In the genomic region with DNA sequence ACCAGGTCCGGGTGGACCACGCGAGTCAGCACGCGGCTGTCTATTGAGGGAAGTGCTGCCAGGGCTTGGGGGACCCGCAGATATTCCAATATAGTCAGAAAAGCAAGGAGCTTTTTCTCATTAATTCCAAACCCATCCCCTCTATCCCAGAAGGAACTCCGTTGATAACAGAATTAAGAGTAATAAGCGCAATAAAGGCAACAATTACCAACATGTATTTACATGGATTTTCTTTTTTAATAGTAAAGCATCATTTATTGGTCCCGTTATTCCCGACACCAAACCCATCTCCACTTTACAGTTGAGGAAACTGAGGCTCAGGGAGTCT, we compare ENCODE assay signal across 8 cellular contexts. TPM values are rescaled to one million over a fixed set of nuclear protein-coding genes. Genes with fewer than 3 reads are reported as not detected.
DNase-seq lines count a peak whose midpoint lies in the region; ATAC-seq and TF ChIP-seq lines count a peak whose summit lies in the region.

No MANE protein-coding gene starts in this region.

- no peaks in the 10 kb centered on the region for H3K27me3 Mint-ChIP-seq in H9 (ENCODE audit: low read depth)
- no peaks in the 10 kb centered on the region for H3K27me3 Mint-ChIP-seq in activated CD8-positive, alpha-beta T cell treated with anti-CD3 and anti-CD28 coated beads, Interleukin-2, amount 10 ng/mL, durations not matched to agents 7 days and 5 days (ENCODE audit: low read depth)

- H2BK15ac ChIP-seq in H9 (ENCODE audit: low read depth, low read length), result no peak overlapping the region

- no peak overlapping the region for H4K5ac ChIP-seq in H9 (ENCODE audit: insufficient read length, low read depth, low read length)

- H3K4me1 ChIP-seq in H9 (ENCODE audit: insufficient read depth, low read length) (peaks cover 10% of the 10 kb centered on the region), hepatocyte (ENCODE audit: insufficient read depth) (peaks cover 27% of the 10 kb centered on the region), skeletal muscle satellite cell (ENCODE audit: control insufficient read depth, insufficient read depth, low read length) (peaks cover 22% of the 10 kb centered on the region)

- H3K27ac Mint-ChIP-seq in H9, result peak overlapping the region in 2 of 3 experiments; percentile 87 to 92; a peak in 3 of 7 replicates
- H3K27ac Mint-ChIP-seq in activated CD8-positive, alpha-beta T cell treated with anti-CD3 and anti-CD28 coated beads, Interleukin-2, amount 10 ng/mL, durations not matched to agents 7 days and 5 days, result peak overlapping the region; percentile 99

- H3K9me2 ChIP-seq in hepatocyte (replicated peaks; ENCODE audit: insufficient read depth), result no peaks in the 10 kb centered on the region

- peaks cover 35 to 39% of the 10 kb centered on the region in 2 experiments for H3K4me1 Mint-ChIP-seq in H9
- H3K4me1 Mint-ChIP-seq in activated CD8-positive, alpha-beta T cell treated with anti-CD3 and anti-CD28 coated beads, Interleukin-2, amount 10 ng/mL, durations not matched to agents 7 days and 5 days (ENCODE audit: low read depth), result peaks cover 55% of the 10 kb centered on the region

- no peak for ATAC-seq in activated CD8-positive, alpha-beta T cell treated with anti-CD3 and anti-CD28 coated beads, Interleukin-2, amount 10 ng/mL, durations not matched to agents 7 days and 5 days
- ATAC-seq in HG03045 (IDR thresholded peaks at IDR 0.05; ENCODE audit: unreplicated experiment) (no peak), GM21526 (IDR thresholded peaks at IDR 0.05; ENCODE audit: low FRiP score, unreplicated experiment) (no peak)

- H3K27ac ChIP-seq in H9 (ENCODE audit: insufficient read length, low read depth, low read length), result no peak overlapping the region
- H3K27ac ChIP-seq in hepatocyte, result peak overlapping the region; percentile 75

- H2AK5ac ChIP-seq in H9 (ENCODE audit: insufficient read length, low read length), result no peak overlapping the region

- H3K4me2 ChIP-seq in H9 (ENCODE audit: insufficient read depth, insufficient read length, low read length) (peak overlapping the region; percentile 50), hepatocyte (peak overlapping the region; percentile 74), skeletal muscle satellite cell (ENCODE audit: low read length) (peak overlapping the region; percentile 86)

- H3T11ph ChIP-seq in H9 (ENCODE audit: low read length), result no peak overlapping the region

- no peak overlapping the region for H2AFZ ChIP-seq in H9 (ENCODE audit: low read length)
- peak overlapping the region; percentile 50 for H2AFZ ChIP-seq in hepatocyte

- H3K23ac ChIP-seq in H9 (ENCODE audit: insufficient read length, low read depth, low read length), result no peak overlapping the region

- peak overlapping the region; percentile 77 to 89 for H3K4me3 Mint-ChIP-seq in H9
- peak overlapping the region; percentile 82 for H3K4me3 Mint-ChIP-seq in activated CD8-positive, alpha-beta T cell treated with anti-CD3 and anti-CD28 coated beads, Interleukin-2, amount 10 ng/mL, durations not matched to agents 7 days and 5 days

- no peaks in the 10 kb centered on the region for H4K20me1 ChIP-seq in H9 (ENCODE audit: control insufficient read depth, insufficient read depth, insufficient read length)
- no peaks in the 10 kb centered on the region for H4K20me1 ChIP-seq in hepatocyte (ENCODE audit: insufficient read depth, poor library complexity, severe bottlenecking)

- H3K14ac ChIP-seq in H9 (ENCODE audit: insufficient read depth, low read length), result no peak overlapping the region

- H3K18ac ChIP-seq in H9 (ENCODE audit: insufficient read length, low read depth, low read length), result no peak overlapping the region

- no peak overlapping the region for H2BK120ac ChIP-seq in H9 (ENCODE audit: low read depth, low read length, poor library complexity, severe bottlenecking)

- H2BK12ac ChIP-seq in H9 (ENCODE audit: insufficient read length, low read depth, low read length), result no peak overlapping the region

- CTCF ChIA-PET in activated CD8-positive, alpha-beta T cell treated with anti-CD3 and anti-CD28 coated beads, Interleukin-2, amount 10 ng/mL, durations not matched to agents 7 days and 5 days (lab: Charles Lee), result interaction anchor here (0.6 to 5.4 kb wide), 27 partner anchors 9 to 252 kb away, joined by 3 to 66 read pairs (median 7); a partner anchor contains a TSS

- TF ChIP-seq CTCF in H9 (conservative IDR thresholded peaks at IDR 0.05) (no peak), hepatocyte (IDR thresholded peaks at IDR 0.05; ENCODE audit: poor library complexity) (no peak)

- peaks cover 3 to 53% (median 22%) of the 10 kb centered on the region in 3 experiments; a peak in 6 of 7 replicates for H3K36me3 Mint-ChIP-seq in H9 (ENCODE audit: insufficient read depth in 1 of 3, low read depth in 3 of 3)
- H3K36me3 Mint-ChIP-seq in activated CD8-positive, alpha-beta T cell treated with anti-CD3 and anti-CD28 coated beads, Interleukin-2, amount 10 ng/mL, durations not matched to agents 7 days and 5 days (ENCODE audit: low read depth), result peaks cover 84% of the 10 kb centered on the region

- no peaks in the 10 kb centered on the region for H3K36me3 ChIP-seq in hepatocyte (replicated peaks; ENCODE audit: insufficient read depth, low read depth)
- H3K36me3 ChIP-seq in skeletal muscle satellite cell (ENCODE audit: insufficient read depth, low read length), result peaks cover 25% of the 10 kb centered on the region

- no CpG with 5 or more reads among the region's 10 CpGs for WGBS in H9 (ENCODE audit: extremely low coverage, insufficient read length, low lambda C conversion rate)
- WGBS in hepatocyte (ENCODE audit: low lambda C conversion rate, missing lambda C conversion rate), result 44% methylated on average over 10 of the region's 10 CpGs

- H3K9me3 ChIP-seq in H9 (ENCODE audit: control insufficient read depth, low read depth, low read length) (no peaks in the 10 kb centered on the region), hepatocyte (ENCODE audit: low read depth) (no peaks in the 10 kb centered on the region), skeletal muscle satellite cell (replicated peaks; ENCODE audit: low read length) (no peaks in the 10 kb centered on the region)

- H3K79me2 ChIP-seq in H9 (ENCODE audit: insufficient read depth, low read length) (no peaks in the 10 kb centered on the region), hepatocyte (no peaks in the 10 kb centered on the region)

- no peak overlapping the region for H2BK5ac ChIP-seq in H9 (ENCODE audit: insufficient read length, low read length)

- no peak overlapping the region for H4K91ac ChIP-seq in H9 (ENCODE audit: insufficient read length, low read depth, low read length)

- H3K4me3 ChIP-seq in hepatocyte (no peak overlapping the region), skeletal muscle satellite cell (ENCODE audit: low read length) (peak overlapping the region; percentile 82)

- no peaks in the 10 kb centered on the region for H3K27me3 ChIP-seq in H9 (ENCODE audit: insufficient read depth, low read length)
- no peaks in the 10 kb centered on the region for H3K27me3 ChIP-seq in hepatocyte
- H3K27me3 ChIP-seq in skeletal muscle satellite cell (ENCODE audit: control insufficient read depth, insufficient read depth, low read length), result no peaks in the 10 kb centered on the region

- H3K9ac ChIP-seq in H9 (ENCODE audit: extremely low read depth, insufficient read length, low read length) (no peak overlapping the region), skeletal muscle satellite cell (ENCODE audit: low read depth, low read length) (peak overlapping the region; percentile 71)

- H3K9me3 Mint-ChIP-seq in H9, result no peaks in the 10 kb centered on the region; a peak in 1 of 5 replicates
- no peaks in the 10 kb centered on the region for H3K9me3 Mint-ChIP-seq in activated CD8-positive, alpha-beta T cell treated with anti-CD3 and anti-CD28 coated beads, Interleukin-2, amount 10 ng/mL, durations not matched to agents 7 days and 5 days (ENCODE audit: insufficient read depth)

- H2BK20ac ChIP-seq in H9 (ENCODE audit: low read depth, low read length, poor library complexity, severe bottlenecking), result no peak overlapping the region

- DNase-seq in H9 (no peak), hepatocyte (ENCODE audit: low spot score) (no peak)
- DNase-seq in activated CD8-positive, alpha-beta T cell treated with anti-CD3 and anti-CD28 coated beads, Interleukin-2, amount 10 ng/mL, durations not matched to agents 7 days and 5 days, result no peak
- DNase-seq in stimulated activated CD4-positive, alpha-beta T cell treated with anti-CD3 and anti-CD28 coated beads, Interleukin-12 subunit alpha, Interleukin-12 subunit beta, amount 100 ng/mL, for 4 hours, result no peak
- no peak for DNase-seq in NK-92 treated with Interleukin-12 subunit alpha and Interleukin-12 subunit beta, amount 100 ng/mL, for 24 hours (lab: John Stamatoyannopoulos, UW)

- H4K8ac ChIP-seq in H9 (replicated peaks; ENCODE audit: insufficient read length, low read depth, low read length), result no peak overlapping the region

- H3K23me2 ChIP-seq in H9 (ENCODE audit: insufficient read length, low read depth, low read length, poor library complexity, severe bottlenecking), result no peaks in the 10 kb centered on the region

- H3K4ac ChIP-seq in H9 (ENCODE audit: low read depth, low read length), result no peak overlapping the region

- H3K79me1 ChIP-seq in H9 (ENCODE audit: insufficient read depth, low read depth, low read length, poor library complexity, severe bottlenecking), result no peaks in the 10 kb centered on the region

- no peak overlapping the region for H3K56ac ChIP-seq in H9 (ENCODE audit: insufficient read length, low read depth, low read length)

- POLR2A ChIA-PET in activated CD8-positive, alpha-beta T cell treated with anti-CD3 and anti-CD28 coated beads, Interleukin-2, amount 10 ng/mL, durations not matched to agents 7 days and 5 days (lab: Charles Lee), result interaction anchor here (0.5 to 14.1 kb wide), 8 partner anchors 11 to 111 kb away, joined by 3 to 344 read pairs (median 6); a partner anchor contains a TSS

RNA-seq across cellular contexts. Expression of a gene that starts 7.7 kb away (rescaled TPM):
- total RNA-seq in H9 (2021) (66.7 and 66.8 TPM in 2 replicates), hepatocyte (33.7 and 34.8 TPM in 2 replicates)
- total RNA-seq in activated CD8-positive, alpha-beta T cell treated with anti-CD3 and anti-CD28 coated beads, Interleukin-2, amount 10 ng/mL, durations not matched to agents 7 days and 5 days, result 100 to 1,000 TPM; 273 to 290 TPM
- 25.4 and 30.9 TPM in 2 replicates for polyA plus RNA-seq in hepatocyte
- 21.0 and 25.8 TPM in 2 replicates for total RNA-seq in skeletal muscle satellite cell (2012; rRNA removed)

RNA-seq across cellular contexts. Expression of a gene that starts 26.6 kb away (rescaled TPM):
- 64.9 and 68.9 TPM in 2 replicates for total RNA-seq in H9 (2021)
- total RNA-seq in activated CD8-positive, alpha-beta T cell treated with anti-CD3 and anti-CD28 coated beads, Interleukin-2, amount 10 ng/mL, durations not matched to agents 7 days and 5 days, result 10 to 100 TPM; 47.9 to 50.7 TPM
- 13.3 and 14.7 TPM in 2 replicates for total RNA-seq in hepatocyte
- 10.4 and 12.1 TPM in 2 replicates for polyA plus RNA-seq in hepatocyte
- total RNA-seq in skeletal muscle satellite cell (2012; rRNA removed), result 30.7 and 33.0 TPM in 2 replicates

RNA-seq across cellular contexts. Expression of a gene that starts 57.3 kb away (rescaled TPM):
- total RNA-seq in H9 (2021) (1.4 and 1.5 TPM in 2 replicates), hepatocyte (4.0 and 5.4 TPM in 2 replicates)
- total RNA-seq in activated CD8-positive, alpha-beta T cell treated with anti-CD3 and anti-CD28 coated beads, Interleukin-2, amount 10 ng/mL, durations not matched to agents 7 days and 5 days, result 10 to 100 TPM; 51.6 to 52.9 TPM
- polyA plus RNA-seq in hepatocyte, result 2.2 and 3.3 TPM in 2 replicates
- 1.1 and 4.1 TPM in 2 replicates for total RNA-seq in skeletal muscle satellite cell (2012; rRNA removed)
